In the genomic region with DNA sequence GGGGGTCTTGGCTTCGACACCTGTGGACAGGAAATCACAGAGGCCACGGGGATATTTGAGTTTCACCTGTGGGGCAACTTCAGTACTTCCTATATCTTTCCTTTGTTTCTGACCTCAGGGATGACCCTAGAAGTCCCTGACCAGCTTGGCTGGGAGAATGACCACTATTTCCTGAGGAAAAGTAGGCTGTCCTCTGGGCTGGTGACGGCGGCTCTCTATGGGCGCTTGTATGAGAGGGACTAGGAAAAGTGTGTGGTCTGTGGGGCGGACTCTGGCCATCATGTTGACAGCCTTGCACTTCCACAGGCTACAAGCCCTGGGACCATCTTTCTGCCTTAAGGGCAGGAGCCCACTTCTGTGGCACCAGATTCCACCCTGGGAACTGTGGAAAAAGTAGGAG, we compare ENCODE assay signal across 20 cellular contexts. TPM values are rescaled to one million over a fixed set of nuclear protein-coding genes. Genes with fewer than 3 reads are reported as not detected.
DNase-seq lines count a peak whose midpoint lies in the region; ATAC-seq and TF ChIP-seq lines count a peak whose summit lies in the region.
"Had no signal": no experiment of that assay in that cellular context is flagged by ENCODE, and none has a peak within 500 bp of the region (broad histone marks: within the 10 kb centered on the region; RNA-seq: fewer than 3 reads in every experiment).

No MANE protein-coding gene starts in this region.

- no peak overlapping the region for H3K4me3 ChIP-seq in breast epithelium
- no peak overlapping the region for H3K4me3 ChIP-seq in esophagus muscularis mucosa
- H3K4me3 ChIP-seq in psoas muscle: peak overlapping the region; percentile 21
- H3K4me3 ChIP-seq: HAP-1, pancreas, spleen, upper lobe of right lung had no signal

- no peak overlapping the region for H3K27ac ChIP-seq in breast epithelium
- H3K27ac ChIP-seq in esophagus muscularis mucosa (replicated peaks in 1 of 4): peak overlapping the region; percentile 76 to 87 (median 81)
- H3K27ac ChIP-seq in psoas muscle: peak overlapping the region; percentile 93
- H3K27ac ChIP-seq: pancreas, spleen, upper lobe of right lung, WERI-Rb-1 had no signal

- 83% methylated on average over 6 of the region's 6 CpGs for WGBS in esophagus muscularis mucosa
- 90 to 93% (median 92%) methylated on average over 6 of the region's 6 CpGs for WGBS in psoas muscle, 3 donors

- H3K27me3 ChIP-seq in breast epithelium: no peaks in the 10 kb centered on the region
- H3K27me3 ChIP-seq in esophagus muscularis mucosa: no peaks in the 10 kb centered on the region
- no peaks in the 10 kb centered on the region for H3K27me3 ChIP-seq in psoas muscle (ENCODE audit: insufficient read depth in 3 of 3, low read length in 2 of 3)
- H3K27me3 ChIP-seq: pancreas, spleen, upper lobe of right lung had no signal

- H3K27ac Mint-ChIP-seq in MCF 10A (ENCODE audit: low read depth, unreplicated experiment): peak overlapping the region; percentile 93
- H3K27ac Mint-ChIP-seq in stimulated activated memory B cell treated with anti-CD40 and anti-IgM and Interleukin-4, amounts not matched to agents 10 μg/mL and 1 μg/mL and 100 μg/mL, for 72 hours: no peak overlapping the region
- H3K27ac Mint-ChIP-seq: activated CD8-positive, alpha-beta T cell treated with anti-CD3 and anti-CD28 coated beads, Interleukin-2, amount 10 ng/mL, durations not matched to agents 7 days and 5 days; CD4-positive, CD25-positive, alpha-beta regulatory T cell; endodermal cell; T-cell had no signal

- peaks cover 19% of the 10 kb centered on the region for H3K36me3 Mint-ChIP-seq in MCF 10A (ENCODE audit: insufficient read depth, unreplicated experiment)
- H3K36me3 Mint-ChIP-seq in stimulated activated memory B cell treated with anti-CD40 and anti-IgM and Interleukin-4, amounts not matched to agents 10 μg/mL and 1 μg/mL and 100 μg/mL, for 72 hours: peaks cover 20% of the 10 kb centered on the region
- H3K36me3 Mint-ChIP-seq in activated T-cell treated with anti-CD3 and anti-CD28 coated beads, Interleukin-2, amount 50 U/mL, for 4 hours (ENCODE audit: insufficient read depth): peaks cover 7% of the 10 kb centered on the region

- no peak for ATAC-seq in psoas muscle
- ATAC-seq in stimulated activated memory B cell treated with anti-CD40 and anti-IgM and Interleukin-4, amounts not matched to agents 10 μg/mL and 1 μg/mL and 100 μg/mL, for 72 hours: no peak
- ATAC-seq in activated T-cell treated with anti-CD3 and anti-CD28 coated beads, Interleukin-2, amount 50 U/mL, for 4 hours: no peak
- ATAC-seq: activated CD8-positive, alpha-beta T cell treated with anti-CD3 and anti-CD28 coated beads, Interleukin-2, amount 10 ng/mL, durations not matched to agents 7 days and 5 days; pancreas; T-cell; upper lobe of right lung had no signal

- DNase-seq in MCF 10A (ENCODE audit: unreplicated experiment) (no peak), breast epithelium (ENCODE audit: low spot score in 2 of 2) (no peak), esophagus muscularis mucosa (ENCODE audit: extremely low spot score) (peak; percentile 85), psoas muscle (no peak), NCI-H187 (lab: John Stamatoyannopoulos, UW) (no peak), NCI-H1436 treated with DMSO at 0.1 percent for 48 hours (lab: John Stamatoyannopoulos, UW) (no peak)
- DNase-seq in activated T-cell treated with anti-CD3 and anti-CD28 coated beads, Interleukin-2, amount 50 U/mL, for 4 hours: no peak
- DNase-seq: activated CD8-positive, alpha-beta T cell treated with anti-CD3 and anti-CD28 coated beads, Interleukin-2, amount 10 ng/mL, durations not matched to agents 7 days and 5 days; CD4-positive, CD25-positive, alpha-beta regulatory T cell; DMS79; endodermal cell; Karpas-422; NCI-H2171 treated with DMSO at 0.1 percent for 48 hours; pancreas; spleen; T-cell; upper lobe of right lung; WERI-Rb-1 had no signal

- H3K4me3 Mint-ChIP-seq in MCF 10A (ENCODE audit: unreplicated experiment): no peak overlapping the region
- H3K4me3 Mint-ChIP-seq in stimulated activated memory B cell treated with anti-CD40 and anti-IgM and Interleukin-4, amounts not matched to agents 10 μg/mL and 1 μg/mL and 100 μg/mL, for 72 hours: no peak overlapping the region
- no peak overlapping the region for H3K4me3 Mint-ChIP-seq in activated T-cell treated with anti-CD3 and anti-CD28 coated beads, Interleukin-2, amount 50 U/mL, for 4 hours
- H3K4me3 Mint-ChIP-seq: activated CD8-positive, alpha-beta T cell treated with anti-CD3 and anti-CD28 coated beads, Interleukin-2, amount 10 ng/mL, durations not matched to agents 7 days and 5 days; endodermal cell; T-cell had no signal

- peaks cover 4% of the 10 kb centered on the region for H3K9me3 Mint-ChIP-seq in MCF 10A (ENCODE audit: unreplicated experiment)
- no peaks in the 10 kb centered on the region for H3K9me3 Mint-ChIP-seq in stimulated activated memory B cell treated with anti-CD40 and anti-IgM and Interleukin-4, amounts not matched to agents 10 μg/mL and 1 μg/mL and 100 μg/mL, for 72 hours
- no peaks in the 10 kb centered on the region for H3K9me3 Mint-ChIP-seq in activated T-cell treated with anti-CD3 and anti-CD28 coated beads, Interleukin-2, amount 50 U/mL, for 4 hours

- H3K4me1 ChIP-seq in breast epithelium: no peaks in the 10 kb centered on the region
- H3K4me1 ChIP-seq in esophagus muscularis mucosa: peaks cover 24 to 39% (median 37%) of the 10 kb centered on the region in 4 donors
- peaks cover 41% of the 10 kb centered on the region for H3K4me1 ChIP-seq in psoas muscle
- H3K4me1 ChIP-seq: HAP-1 had no signal

- H3K27me3 Mint-ChIP-seq in MCF 10A (ENCODE audit: insufficient read depth, unreplicated experiment): no peaks in the 10 kb centered on the region
- H3K27me3 Mint-ChIP-seq in stimulated activated memory B cell treated with anti-CD40 and anti-IgM and Interleukin-4, amounts not matched to agents 10 μg/mL and 1 μg/mL and 100 μg/mL, for 72 hours: no peaks in the 10 kb centered on the region
- H3K27me3 Mint-ChIP-seq in activated T-cell treated with anti-CD3 and anti-CD28 coated beads, Interleukin-2, amount 50 U/mL, for 4 hours (ENCODE audit: low read depth): no peaks in the 10 kb centered on the region
- H3K27me3 Mint-ChIP-seq: CD4-positive, CD25-positive, alpha-beta regulatory T cell had no signal

- no peak for TF ChIP-seq EP300 in esophagus muscularis mucosa (IDR thresholded peaks at IDR 0.05)

- H3K9me3 ChIP-seq in breast epithelium (no peaks in the 10 kb centered on the region), esophagus muscularis mucosa (no peaks in the 10 kb centered on the region), psoas muscle (no peaks in the 10 kb centered on the region)
- H3K9me3 ChIP-seq: HAP-1, pancreas, spleen, upper lobe of right lung had no signal

- peaks cover 37% of the 10 kb centered on the region for H3K4me1 Mint-ChIP-seq in MCF 10A (ENCODE audit: insufficient read depth, unreplicated experiment)
- H3K4me1 Mint-ChIP-seq in stimulated activated memory B cell treated with anti-CD40 and anti-IgM and Interleukin-4, amounts not matched to agents 10 μg/mL and 1 μg/mL and 100 μg/mL, for 72 hours: peaks cover 35% of the 10 kb centered on the region
- H3K4me1 Mint-ChIP-seq in activated T-cell treated with anti-CD3 and anti-CD28 coated beads, Interleukin-2, amount 50 U/mL, for 4 hours (ENCODE audit: low read depth): peaks cover 49% of the 10 kb centered on the region
- H3K4me1 Mint-ChIP-seq: endodermal cell had no signal

- TF ChIP-seq POLR2A in breast epithelium (IDR thresholded peaks at IDR 0.05): no peak
- no peak for TF ChIP-seq POLR2A in esophagus muscularis mucosa (IDR thresholded peaks at IDR 0.05; ENCODE audit: low read depth)

- no TSS peak for BruUV-seq in MCF 10A (replicated peaks; lab: Mats Ljungman, UMichigan)

- intact Hi-C loops in MCF 10A (cut with micrococcal nuclease) (loop anchor here (5.0 kb wide), 1 partner anchor 167 kb away; no protein-coding TSS in a partner anchor), breast epithelium (cut with DNase I; ENCODE audit: low total_unique reads) (no loop called here), esophagus muscularis mucosa (cut with DNase I) (no loop called here), psoas muscle (cut with DNase I) (no loop called here)

- POLR2A ChIA-PET in MCF 10A (lab: Yijun Ruan, JAX): interaction anchor here (0.6 to 4.1 kb wide), 7 partner anchors 10 to 152 kb away, joined by 3 to 51 read pairs (median 8); partner anchors contain the start of genes ANKRD28, BTD and HACL1

- CTCF ChIA-PET in MCF 10A (lab: Yijun Ruan, JAX): interaction anchor here (0.6 to 4.6 kb wide), 4 partner anchors 9 to 412 kb away, joined by 3 to 24 read pairs (median 4); no protein-coding TSS in a partner anchor

- H3K36me3 ChIP-seq in breast epithelium (no peaks in the 10 kb centered on the region), esophagus muscularis mucosa (peaks cover 0 to 17% (median 7%) of the 10 kb centered on the region in 4 donors), psoas muscle (ENCODE audit: insufficient read depth in 1 of 2, low read depth in 1 of 2) (peaks cover 0 to 4% of the 10 kb centered on the region in 2 donors)
- H3K36me3 ChIP-seq: HAP-1, pancreas, WERI-Rb-1 had no signal

- TF ChIP-seq CTCF in MCF 10A (IDR thresholded peaks at IDR 0.05; ENCODE audit: unreplicated experiment): no peak
- no peak for TF ChIP-seq CTCF in breast epithelium (IDR thresholded peaks at IDR 0.05)
- no peak for TF ChIP-seq CTCF in esophagus muscularis mucosa (IDR thresholded peaks at IDR 0.05)
- no peak for TF ChIP-seq CTCF in psoas muscle (IDR thresholded peaks at IDR 0.05)

RNA-seq across cellular contexts. Expression of gene BTD, which starts 43.7 kb away (rescaled TPM):
- 5.9 and 7.2 TPM in 2 replicates for total RNA-seq in MCF 10A (2022)
- total RNA-seq in breast epithelium: 10 to 100 TPM; 30.2 to 89.8 (median 35.1) TPM
- 10 to 100 TPM; 38.5 to 65.2 (median 41.6) TPM for total RNA-seq in esophagus muscularis mucosa
- 10 to 100 TPM in 2 of 4 donors, 1 to 10 TPM in 2; 8.6 to 15.2 (median 10.5) TPM for total RNA-seq in psoas muscle
- 10 to 100 TPM in 1 of 3 donors, 1 to 10 TPM in 2; 6.3 to 12.7 (median 8.7) TPM for polyA plus RNA-seq in psoas muscle
- total RNA-seq in activated T-cell treated with anti-CD3 and anti-CD28 coated beads, Interleukin-2, amount 50 U/mL, for 4 hours: 1 to 10 TPM; 3.0 to 3.3 (median 3.0) TPM

RNA-seq across cellular contexts. Expression of gene HACL1, which starts 43.9 kb away (rescaled TPM):
- total RNA-seq in MCF 10A (2022) (19.6 and 21.0 TPM in 2 replicates), breast epithelium (10 to 100 TPM; 27.7 to 40.3 (median 28.8) TPM), esophagus muscularis mucosa (10 to 100 TPM; 19.3 to 27.0 (median 22.0) TPM), psoas muscle (10 to 100 TPM; 14.0 to 20.2 (median 17.8) TPM)
- polyA plus RNA-seq in psoas muscle: 10 to 100 TPM in 2 of 3 donors, 1 to 10 TPM in 1; 8.2 to 20.2 (median 11.1) TPM
- 10 to 100 TPM; 23.1 to 34.5 (median 29.6) TPM for total RNA-seq in activated T-cell treated with anti-CD3 and anti-CD28 coated beads, Interleukin-2, amount 50 U/mL, for 4 hours

Comparison
In these comparisons a context has a peak if more than half of its experiments do, and no peak if none do; other contexts are left out.
1. H3K27ac ChIP-seq: peak in esophagus muscularis mucosa (4 of 4) and psoas muscle (single experiment); none in breast epithelium (0 of 2).